ENCODE assay signal across 20 cellular contexts in the genomic region with DNA sequence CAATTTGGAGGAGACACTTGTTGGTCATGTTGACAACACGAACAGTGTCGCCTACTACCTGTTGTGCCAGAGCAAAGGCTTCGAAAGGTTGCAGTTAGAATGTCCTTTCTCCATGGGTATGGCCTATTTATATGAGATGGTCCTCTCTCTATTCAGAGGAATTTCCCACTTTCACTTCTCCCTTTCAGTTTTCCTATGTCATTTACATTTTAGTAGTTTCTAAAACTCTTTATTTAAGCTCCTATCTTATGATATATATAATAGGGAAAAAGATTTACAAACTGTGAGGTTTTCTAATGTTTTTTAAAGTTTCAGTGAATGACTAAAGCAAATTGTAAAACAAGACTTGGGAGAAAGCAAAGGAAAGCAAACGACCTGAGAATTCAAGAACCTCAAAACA. TPM values are rescaled to one million over a fixed set of nuclear protein-coding genes. Genes with fewer than 3 reads are reported as not detected.
"Had no signal": no experiment of that assay in that cellular context is flagged by ENCODE, and none has a peak within 500 bp of the region (broad histone marks: within the 10 kb centered on the region; RNA-seq: fewer than 3 reads in every experiment).

IFNB1 (minus strand) TSS at position 101 of the 400 bp plus-strand sequence; CDS start at position 28, 73 bp downstream.

- H3K27ac Mint-ChIP-seq: activated T-cell treated with anti-CD3 and anti-CD28 coated beads, Interleukin-2, amount 50 U/mL, for 24 hours; immature natural killer cell; mesothelial cell of epicardium had no signal

- H3K4me1 Mint-ChIP-seq: mesothelial cell of epicardium had no signal

- H3K4me3 Mint-ChIP-seq: activated T-cell treated with anti-CD3 and anti-CD28 coated beads, Interleukin-2, amount 50 U/mL, for 24 hours; effector memory CD8-positive, alpha-beta T cell; immature natural killer cell; mesothelial cell of epicardium had no signal

- H3K9me3 Mint-ChIP-seq: activated T-cell treated with anti-CD3 and anti-CD28 coated beads, Interleukin-2, amount 50 U/mL, for 24 hours; effector memory CD8-positive, alpha-beta T cell; immature natural killer cell had no signal

- H3K36me3 ChIP-seq: suprapubic skin, upper lobe of left lung had no signal

- DNase-seq: activated CD4-positive, alpha-beta T cell treated with anti-CD3 and anti-CD28 coated beads, Interleukin-2, amount 50 U/mL, for 4 hours; activated effector memory CD4-positive, alpha-beta T cell treated with anti-CD3 and anti-CD28 coated beads, Interleukin-2, amount 50 U/mL, for 16 hours; activated T-cell treated with anti-CD3 and anti-CD28 coated beads, Interleukin-2, amount 50 U/mL, for 24 hours; dermis blood vessel endothelial cell; effector memory CD8-positive, alpha-beta T cell; foreskin melanocyte; head of caudate nucleus; immature natural killer cell; stimulated activated naive CD8-positive, alpha-beta T cell treated with anti-CD3 and anti-CD28 coated beads, Interleukin-15, Interleukin-2, amounts not matched to agents 100 U/mL and 50 U/mL, for 24 hours; T-helper 9 cell; upper lobe of left lung had no signal

- H3K27me3 ChIP-seq: upper lobe of left lung had no signal

- H3K4me3 ChIP-seq: suprapubic skin, upper lobe of left lung had no signal

- H3K27ac ChIP-seq: epithelial cell of prostate, suprapubic skin, upper lobe of left lung had no signal

- ATAC-seq: activated CD4-positive, CD25-positive, alpha-beta regulatory T cell treated with anti-CD3 and anti-CD28 coated beads, Interleukin-2, amount 50 U/mL, for 24 hours; effector memory CD8-positive, alpha-beta T cell; sciatic nerve; stimulated activated naive CD8-positive, alpha-beta T cell treated with anti-CD3 and anti-CD28 coated beads, Interleukin-15, Interleukin-2, amounts not matched to agents 100 U/mL and 50 U/mL, for 24 hours had no signal

- H3K9me3 ChIP-seq: suprapubic skin, upper lobe of left lung had no signal

- H3K27me3 Mint-ChIP-seq: activated T-cell treated with anti-CD3 and anti-CD28 coated beads, Interleukin-2, amount 50 U/mL, for 24 hours; effector memory CD8-positive, alpha-beta T cell had no signal

- H3K36me3 Mint-ChIP-seq: immature natural killer cell, mesothelial cell of epicardium had no signal

RNA-seq across cellular contexts. Expression of gene IFNB1, which starts in this region (rescaled TPM):
- total RNA-seq: chondrocyte, dermis blood vessel endothelial cell, lower leg skin, mesothelial cell of epicardium, myocyte, osteocyte, sciatic nerve, suprapubic skin, upper lobe of left lung had no signal
